Comparison of ENCODE assay signal across 32 cellular contexts in the genomic region with DNA sequence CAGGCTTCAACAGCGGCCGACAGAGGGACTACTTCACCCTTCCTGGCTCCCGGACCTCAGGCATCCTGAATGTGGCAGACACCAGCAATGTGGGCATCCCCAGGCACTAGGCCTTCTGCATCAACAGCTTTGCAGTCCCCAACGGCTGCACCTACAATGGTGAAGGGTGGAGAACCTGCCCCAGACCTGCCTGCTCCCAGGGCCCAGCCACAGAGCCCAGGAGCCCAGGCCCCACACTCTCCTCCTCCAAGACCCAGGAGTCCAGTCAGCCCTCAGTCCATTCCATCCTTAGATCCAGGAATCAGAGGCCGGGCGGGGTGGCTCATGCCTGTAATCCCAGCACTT. TPM values are rescaled to one million over a fixed set of nuclear protein-coding genes. Genes with fewer than 3 reads are reported as not detected.
"Had no signal": no experiment of that assay in that cellular context is flagged by ENCODE, and none has a peak within 500 bp of the region (broad histone marks: within the 10 kb centered on the region; RNA-seq: fewer than 3 reads in every experiment).

No MANE protein-coding gene starts in this region.

- H3K9ac ChIP-seq: SK-N-SH had no signal

- H3K36me3 ChIP-seq: Peyer's patch, SJSA1 had no signal

- H3K27ac Mint-ChIP-seq: activated CD4-positive, alpha-beta memory T cell treated with anti-CD3 and anti-CD28 coated beads for 36 hours; activated naive CD4-positive, alpha-beta T cell treated with anti-CD3 and anti-CD28 coated beads, Interleukin-2, amount 10 ng/mL, durations not matched to agents 7 days and 5 days; activated naive CD8-positive, alpha-beta T cell; activated naive CD8-positive, alpha-beta T cell treated with anti-CD3 and anti-CD28 coated beads, Interleukin-2, amount 50 U/mL, for 24 hours; brain; T-helper 1 cell treated with Interleukin-12 subunit alpha and Interleukin-12 subunit beta and Interleukin-4 antibody, amounts not matched to agents 30 μg/mL and 1 μg/mL, for 36 hours; T-helper 2 cell treated with Interferon-gamma antibody and Interleukin-4, amounts not matched to agents 5 μg/mL and 100 μg/mL, for 36 hours; WTC11 had no signal

- H3K36me3 Mint-ChIP-seq: activated CD4-positive, alpha-beta memory T cell treated with anti-CD3 and anti-CD28 coated beads for 36 hours; activated naive CD4-positive, alpha-beta T cell treated with anti-CD3 and anti-CD28 coated beads, Interleukin-2, amount 10 ng/mL, durations not matched to agents 7 days and 5 days; activated naive CD8-positive, alpha-beta T cell; brain; WTC11 had no signal

- H3K4me1 ChIP-seq: SJSA1 had no signal

- H3K4me1 Mint-ChIP-seq: activated naive CD4-positive, alpha-beta T cell treated with anti-CD3 and anti-CD28 coated beads, Interleukin-2, amount 10 ng/mL, durations not matched to agents 7 days and 5 days; activated naive CD8-positive, alpha-beta T cell treated with anti-CD3 and anti-CD28 coated beads, Interleukin-2, amount 50 U/mL, for 24 hours; brain had no signal

- H3K4me3 Mint-ChIP-seq: activated CD4-positive, alpha-beta memory T cell treated with anti-CD3 and anti-CD28 coated beads for 36 hours; activated naive CD4-positive, alpha-beta T cell treated with anti-CD3 and anti-CD28 coated beads, Interleukin-2, amount 10 ng/mL, durations not matched to agents 7 days and 5 days; activated naive CD8-positive, alpha-beta T cell; activated naive CD8-positive, alpha-beta T cell treated with anti-CD3 and anti-CD28 coated beads, Interleukin-2, amount 50 U/mL, for 24 hours; activated T-cell treated with anti-CD3 and anti-CD28 coated beads, Interleukin-2, amount 50 U/mL, for 4 hours; brain; T-helper 1 cell treated with Interleukin-12 subunit alpha and Interleukin-12 subunit beta and Interleukin-4 antibody, amounts not matched to agents 30 μg/mL and 1 μg/mL, for 36 hours; T-helper 2 cell treated with Interferon-gamma antibody and Interleukin-4, amounts not matched to agents 5 μg/mL and 100 μg/mL, for 36 hours; WTC11 had no signal

- H3K4me3 ChIP-seq: Peyer's patch, SJSA1 had no signal

- DNase-seq: activated CD4-positive, alpha-beta memory T cell treated with anti-CD3 and anti-CD28 coated beads for 36 hours; activated CD4-positive, alpha-beta T cell treated with anti-CD3 and anti-CD28 coated beads for 4 hours; activated CD4-positive, alpha-beta T cell treated with anti-CD3 and anti-CD28 coated beads, Interleukin-2, amount 50 U/mL, for 1 hour; activated CD8-positive, alpha-beta memory T cell treated with anti-CD3 and anti-CD28 coated beads, Interleukin-2, amount 50 U/mL, for 4 hours; activated effector memory CD4-positive, alpha-beta T cell treated with Interleukin-2 at 50 U/mL for 16 hours; activated naive CD4-positive, alpha-beta T cell treated with anti-CD3 and anti-CD28 coated beads, Interleukin-2, amount 10 ng/mL, durations not matched to agents 7 days and 5 days; activated naive CD8-positive, alpha-beta T cell treated with anti-CD3 and anti-CD28 coated beads, Interleukin-2, amount 50 U/mL, for 24 hours; activated T-cell treated with anti-CD3 and anti-CD28 coated beads for 4 hours; activated T-cell treated with anti-CD3 and anti-CD28 coated beads, Interleukin-2, amount 50 U/mL, for 4 hours; anterior cingulate cortex; caudate nucleus; cerebellar nuclear complex; NCI-H1105; NCI-H1417 treated with DMSO at 0.1 percent for 48 hours; NCI-H187 treated with DMSO at 0.1 percent for 48 hours; NCI-H2081 treated with DMSO at 0.1 percent for 48 hours; NCI-H226; NCI-H446 treated with DMSO at 0.1 percent for 48 hours; Peyer's patch; RPMI8226; SHP77 treated with DMSO at 0.1 percent for 48 hours; SK-N-SH had no signal

- FAIRE-seq: bronchial epithelial cell, TTC549 had no signal

- H3K4me2 ChIP-seq: SK-N-SH had no signal

- H3K9me3 Mint-ChIP-seq: activated CD4-positive, alpha-beta memory T cell treated with anti-CD3 and anti-CD28 coated beads for 36 hours; activated naive CD4-positive, alpha-beta T cell treated with anti-CD3 and anti-CD28 coated beads, Interleukin-2, amount 10 ng/mL, durations not matched to agents 7 days and 5 days; activated naive CD8-positive, alpha-beta T cell treated with anti-CD3 and anti-CD28 coated beads, Interleukin-2, amount 50 U/mL, for 24 hours; activated T-cell treated with anti-CD3 and anti-CD28 coated beads, Interleukin-2, amount 50 U/mL, for 4 hours; T-helper 1 cell treated with Interleukin-12 subunit alpha and Interleukin-12 subunit beta and Interleukin-4 antibody, amounts not matched to agents 30 μg/mL and 1 μg/mL, for 36 hours; T-helper 2 cell treated with Interferon-gamma antibody and Interleukin-4, amounts not matched to agents 5 μg/mL and 100 μg/mL, for 36 hours; WTC11 had no signal

- H3K9me3 ChIP-seq: Peyer's patch, SJSA1, SK-N-SH had no signal

- H3K27me3 ChIP-seq: Peyer's patch, SJSA1 had no signal

- ATAC-seq: activated CD4-positive, CD25-positive, alpha-beta regulatory T cell treated with anti-CD3 and anti-CD28 coated beads, Interleukin-2, amount 50 U/mL, for 24 hours; activated T-cell treated with anti-CD3 and anti-CD28 coated beads, Interleukin-2, amount 50 U/mL, for 4 hours; WTC11 had no signal

- H3K27ac ChIP-seq: Peyer's patch, SJSA1 had no signal

RNA-seq across cellular contexts. Expression of a gene that starts 34.5 kb away (rescaled TPM):
- total RNA-seq: bronchial epithelial cell, SJSA1 had no signal

RNA-seq across cellular contexts. Expression of a gene that starts 39.6 kb away (rescaled TPM):
- total RNA-seq: activated CD4-positive, alpha-beta memory T cell treated with anti-CD3 and anti-CD28 coated beads for 36 hours; LHCN-M2; SJSA1 had no signal
- polyA plus RNA-seq: SK-N-SH had no signal

RNA-seq across cellular contexts. Expression of a gene that starts 58.9 kb away (rescaled TPM):
- total RNA-seq: bronchial epithelial cell, LHCN-M2, SJSA1 had no signal
